In genomic region chr10:101693701-101694055, GRCh38 we compare ENCODE assay signal across 1 cellular context.
TF ChIP-seq lines count a peak whose summit lies in the region.

No MANE protein-coding gene starts in this region.

TF ChIP-seq in IMR-90, 13 proteins besides CTCF, POLR2A, EP300 and RAD21 (continued from another document):
- TF ChIP-seq MAZ (IDR thresholded peaks at IDR 0.05; ENCODE audit: borderline replicate concordance, low read depth, low read length) (no peak), CHD1 (IDR thresholded peaks at IDR 0.05; ENCODE audit: low read depth, low read length) (no peak)
